ENCODE assay signal across 16 cellular contexts in genomic region chr6:167647750-167648470, GRCh38.
"Had no signal": no experiment of that assay in that cellular context is flagged by ENCODE, and none has a peak within 500 bp of the region (broad histone marks: within the 10 kb centered on the region; RNA-seq: fewer than 3 reads in every experiment).

No MANE protein-coding gene starts in this region.

- H3K27ac ChIP-seq: pancreas, sigmoid colon, thyroid gland had no signal

- H3K27me3 ChIP-seq: pancreas, thyroid gland had no signal

- H3K4me1 Mint-ChIP-seq: activated CD4-positive, alpha-beta memory T cell treated with anti-CD3 and anti-CD28 coated beads, Interleukin-2, amount 10 ng/mL, durations not matched to agents 7 days and 5 days; activated CD4-positive, alpha-beta T cell treated with anti-CD3 and anti-CD28 coated beads for 36 hours; activated CD8-positive, alpha-beta memory T cell treated with anti-CD3 and anti-CD28 coated beads, Interleukin-2, amount 10 ng/mL, durations not matched to agents 7 days and 5 days; activated naive CD8-positive, alpha-beta T cell treated with anti-CD3 and anti-CD28 coated beads for 36 hours; activated T-helper 17 cell treated with anti-CD3 and anti-CD28 coated beads, Interleukin-2, amount 50 U/mL, for 72 hours; T-cell had no signal

- ATAC-seq: activated CD4-positive, alpha-beta T cell treated with anti-CD3 and anti-CD28 coated beads for 36 hours; activated CD8-positive, alpha-beta memory T cell treated with anti-CD3 and anti-CD28 coated beads, Interleukin-2, amount 10 ng/mL, durations not matched to agents 7 days and 5 days; pancreas; SK-N-SH treated with all-trans-retinoic acid at 6 μM for 48 hours; T-cell; WTC11 had no signal

- H3K27ac Mint-ChIP-seq: activated CD4-positive, alpha-beta memory T cell treated with anti-CD3 and anti-CD28 coated beads, Interleukin-2, amount 10 ng/mL, durations not matched to agents 7 days and 5 days; activated CD4-positive, alpha-beta T cell treated with anti-CD3 and anti-CD28 coated beads for 36 hours; activated CD8-positive, alpha-beta memory T cell treated with anti-CD3 and anti-CD28 coated beads, Interleukin-2, amount 10 ng/mL, durations not matched to agents 7 days and 5 days; activated naive CD8-positive, alpha-beta T cell treated with anti-CD3 and anti-CD28 coated beads for 36 hours; activated T-helper 17 cell treated with anti-CD3 and anti-CD28 coated beads, Interleukin-2, amount 50 U/mL, for 72 hours; T-cell; WTC11 had no signal

- H3K4me3 Mint-ChIP-seq: activated CD4-positive, alpha-beta memory T cell treated with anti-CD3 and anti-CD28 coated beads, Interleukin-2, amount 10 ng/mL, durations not matched to agents 7 days and 5 days; activated CD4-positive, alpha-beta T cell treated with anti-CD3 and anti-CD28 coated beads for 36 hours; activated CD8-positive, alpha-beta memory T cell treated with anti-CD3 and anti-CD28 coated beads, Interleukin-2, amount 10 ng/mL, durations not matched to agents 7 days and 5 days; activated naive CD8-positive, alpha-beta T cell treated with anti-CD3 and anti-CD28 coated beads for 36 hours; activated T-helper 17 cell treated with anti-CD3 and anti-CD28 coated beads, Interleukin-2, amount 50 U/mL, for 72 hours; T-cell; WTC11 had no signal

- H3K36me3 Mint-ChIP-seq: activated CD8-positive, alpha-beta memory T cell treated with anti-CD3 and anti-CD28 coated beads, Interleukin-2, amount 10 ng/mL, durations not matched to agents 7 days and 5 days; activated naive CD8-positive, alpha-beta T cell treated with anti-CD3 and anti-CD28 coated beads for 36 hours; T-cell; WTC11 had no signal

- H3K9me3 ChIP-seq: pancreas, sigmoid colon, thyroid gland had no signal

- H3K27me3 Mint-ChIP-seq: activated CD4-positive, alpha-beta memory T cell treated with anti-CD3 and anti-CD28 coated beads, Interleukin-2, amount 10 ng/mL, durations not matched to agents 7 days and 5 days; activated CD8-positive, alpha-beta memory T cell treated with anti-CD3 and anti-CD28 coated beads, Interleukin-2, amount 10 ng/mL, durations not matched to agents 7 days and 5 days had no signal

- H3K4me3 ChIP-seq: pancreas, sigmoid colon, thyroid gland had no signal

- H3K36me3 ChIP-seq: pancreas, sigmoid colon, thyroid gland had no signal

- H3K9me3 Mint-ChIP-seq: activated CD4-positive, alpha-beta memory T cell treated with anti-CD3 and anti-CD28 coated beads, Interleukin-2, amount 10 ng/mL, durations not matched to agents 7 days and 5 days; activated naive CD8-positive, alpha-beta T cell treated with anti-CD3 and anti-CD28 coated beads for 36 hours; activated T-helper 17 cell treated with anti-CD3 and anti-CD28 coated beads, Interleukin-2, amount 50 U/mL, for 72 hours; T-cell; WTC11 had no signal

- H3K4me1 ChIP-seq: pancreas, sigmoid colon, thyroid gland had no signal

- DNase-seq: activated CD4-positive, alpha-beta memory T cell treated with anti-CD3 and anti-CD28 coated beads, Interleukin-2, amount 10 ng/mL, durations not matched to agents 7 days and 5 days; activated CD4-positive, alpha-beta T cell treated with anti-CD3 and anti-CD28 coated beads for 36 hours; activated CD8-positive, alpha-beta memory T cell treated with anti-CD3 and anti-CD28 coated beads, Interleukin-2, amount 10 ng/mL, durations not matched to agents 7 days and 5 days; activated naive CD4-positive, alpha-beta T cell; activated naive CD8-positive, alpha-beta T cell treated with anti-CD3 and anti-CD28 coated beads for 36 hours; amniotic stem cell; midbrain; sigmoid colon; stimulated activated naive CD4-positive, alpha-beta T cell; T-cell; thyroid gland had no signal

- FAIRE-seq: frontal cortex, pancreas had no signal
